In genomic region chr7:98613601-98614425, GRCh38 we compare ENCODE assay signal across 1 cellular context.
TF ChIP-seq lines count a peak whose summit lies in the region.

No MANE protein-coding gene starts in this region.

TF ChIP-seq in HEK293, 187 proteins besides CTCF, POLR2A, EP300 and RAD21 (continued from another document):
- no peak for TF ChIP-seq ZNF518A (tag by site-specific recombination; conservative IDR thresholded peaks at IDR 0.05; ENCODE audit: low read depth)
- no peak for TF ChIP-seq ZNF76 (tag by site-specific recombination; IDR thresholded peaks at IDR 0.05; ENCODE audit: borderline replicate concordance, low read depth)
- no peak for TF ChIP-seq MEIS1 (CRISPR knock-in tag; IDR thresholded peaks at IDR 0.05; ENCODE audit: borderline replicate concordance)
- TF ChIP-seq ZNF624 (tag by site-specific recombination; IDR thresholded peaks at IDR 0.05): no peak
- 0 out of 2 replicates have a peak, but pooled peaks have one; percentile 23 for TF ChIP-seq ZFP37 (tag by site-specific recombination; IDR thresholded peaks at IDR 0.05)
- peak; percentile 58; the same call in 1 of the 2 replicates for TF ChIP-seq YY2 (tag by site-specific recombination; IDR thresholded peaks at IDR 0.05)
- peak; percentile 88 for TF ChIP-seq ZFHX2 (tag by site-specific recombination; conservative IDR thresholded peaks at IDR 0.05)
- peak; percentile 71 for TF ChIP-seq ZNF600 (tag by site-specific recombination; IDR thresholded peaks at IDR 0.05)
- peak; percentile 99 for TF ChIP-seq REST (tag by site-specific recombination; IDR thresholded peaks at IDR 0.05)
- no peak for TF ChIP-seq ZBTB26 (tag by site-specific recombination; optimal IDR thresholded peaks at IDR 0.05)
- TF ChIP-seq ZNF623 (tag by site-specific recombination; IDR thresholded peaks at IDR 0.05): no peak
- TF ChIP-seq ZNF37A (tag by site-specific recombination; IDR thresholded peaks at IDR 0.05): no peak
- peak; percentile 20; the same call in 1 of the 2 replicates for TF ChIP-seq ZNF366 (tag by site-specific recombination; conservative IDR thresholded peaks at IDR 0.05)
- TF ChIP-seq ZNF394 (tag by site-specific recombination; IDR thresholded peaks at IDR 0.05; ENCODE audit: borderline replicate concordance): 0 out of 2 replicates have a peak, but pooled peaks have one; percentile 13
- TF ChIP-seq ZNF24 (tag by site-specific recombination; IDR thresholded peaks at IDR 0.05): 0 out of 2 replicates have a peak, but pooled peaks have one; percentile 28
- TF ChIP-seq ZNF2 (tag by site-specific recombination; IDR thresholded peaks at IDR 0.05): peak; percentile 53; the same call in 1 of the 2 replicates
- no peak for TF ChIP-seq ZBTB10 (tag by site-specific recombination; IDR thresholded peaks at IDR 0.05)
- 0 out of 2 replicates have a peak, but pooled peaks have one; percentile 10 for TF ChIP-seq ZNF629 (tag by site-specific recombination; IDR thresholded peaks at IDR 0.05)
- TF ChIP-seq PRDM1 (tag by site-specific recombination; IDR thresholded peaks at IDR 0.05): 0 out of 2 replicates have a peak, but pooled peaks have one; percentile 11
- no peak for TF ChIP-seq ZNF10 (tag by site-specific recombination; IDR thresholded peaks at IDR 0.05)
- TF ChIP-seq EGR2 (tag by site-specific recombination; IDR thresholded peaks at IDR 0.05; ENCODE audit: low read depth): peak; percentile 74
- peak; percentile 83 for TF ChIP-seq ZBTB17 (tag by site-specific recombination; IDR thresholded peaks at IDR 0.05)
- TF ChIP-seq ZNF664 (tag by site-specific recombination; IDR thresholded peaks at IDR 0.05): no peak
- TF ChIP-seq OVOL3 (tag by site-specific recombination; IDR thresholded peaks at IDR 0.05): no peak
